In genomic region chrX:19889582-19890342, GRCh38 we compare ENCODE assay signal across 9 cellular contexts. TPM values are rescaled to one million over a fixed set of nuclear protein-coding genes. Genes with fewer than 3 reads are reported as not detected.
DNase-seq lines count a peak whose midpoint lies in the region; ATAC-seq and TF ChIP-seq lines count a peak whose summit lies in the region.
"Had no signal": no experiment of that assay in that cellular context is flagged by ENCODE, and none has a peak within 500 bp of the region (broad histone marks: within the 10 kb centered on the region; RNA-seq: fewer than 3 reads in every experiment).

No MANE protein-coding gene starts in this region.

- no peaks in the 10 kb centered on the region for H3K27me3 Mint-ChIP-seq in T-helper 17 cell
- H3K27me3 Mint-ChIP-seq in type B pancreatic cell = peaks cover 10% of the 10 kb centered on the region
- H3K27me3 Mint-ChIP-seq in progenitor cell of endocrine pancreas = no peaks in the 10 kb centered on the region

- DNase-seq in NCI-H2196 (lab: John Stamatoyannopoulos, UW; ENCODE audit: unreplicated experiment) = peak; percentile 7
- DNase-seq in NCI-H2196 treated with DMSO at 0.1 percent for 48 hours (lab: John Stamatoyannopoulos, UW; ENCODE audit: unreplicated experiment) = no peak
- peak in 2 of 3 donors; percentile 14 to 17 for DNase-seq in T-helper 17 cell
- peak; percentile 38 for DNase-seq in effector CD4-positive, alpha-beta T cell
- no peak for DNase-seq in type B pancreatic cell (ENCODE audit: extremely low spot score, unreplicated experiment)
- DNase-seq in epidermal melanocyte (ENCODE audit: insufficient read length, low spot score) = no peak
- no peak for DNase-seq in progenitor cell of endocrine pancreas (ENCODE audit: low spot score, unreplicated experiment)

- ATAC-seq in HG03095 (IDR thresholded peaks at IDR 0.05; ENCODE audit: unreplicated experiment) (peak; percentile 43), T-helper 17 cell (peak; percentile 28)

- TF ChIP-seq CTCF in type B pancreatic cell (conservative IDR thresholded peaks at IDR 0.05) (peak; percentile 21), progenitor cell of endocrine pancreas (IDR thresholded peaks at IDR 0.05; ENCODE audit: unreplicated experiment) (no peak)

- H3K36me3 Mint-ChIP-seq in T-helper 17 cell (ENCODE audit: low read depth) = no peaks in the 10 kb centered on the region
- H3K36me3 Mint-ChIP-seq in type B pancreatic cell = no peaks in the 10 kb centered on the region
- H3K36me3 Mint-ChIP-seq in progenitor cell of endocrine pancreas (ENCODE audit: insufficient read depth) = no peaks in the 10 kb centered on the region

- H3K4me1 Mint-ChIP-seq in T-helper 17 cell = peaks cover 12% of the 10 kb centered on the region
- H3K4me1 Mint-ChIP-seq in type B pancreatic cell (ENCODE audit: unreplicated experiment) = peaks cover 4% of the 10 kb centered on the region
- peaks cover 2% of the 10 kb centered on the region for H3K4me1 Mint-ChIP-seq in progenitor cell of endocrine pancreas (ENCODE audit: low read depth)

- H3K27ac Mint-ChIP-seq in T-helper 17 cell (peak overlapping the region; percentile 27), type B pancreatic cell (peak overlapping the region; percentile 26), progenitor cell of endocrine pancreas (no peak overlapping the region)

- H3K9me3 Mint-ChIP-seq in type B pancreatic cell (no peaks in the 10 kb centered on the region), progenitor cell of endocrine pancreas (ENCODE audit: low read depth) (peaks cover 6% of the 10 kb centered on the region)

- no peaks in the 10 kb centered on the region for H3K9me3 ChIP-seq in T-helper 17 cell (ENCODE audit: control insufficient read depth, low read length, poor library complexity, severe bottlenecking)
- H3K9me3 ChIP-seq: right lobe of liver had no signal

- H3K4me3 Mint-ChIP-seq in T-helper 17 cell = no peak overlapping the region
- no peak overlapping the region for H3K4me3 Mint-ChIP-seq in type B pancreatic cell
- H3K4me3 Mint-ChIP-seq in progenitor cell of endocrine pancreas (ENCODE audit: low read depth) = no peak overlapping the region

RNA-seq across cellular contexts. Expression of gene SH3KBP1, which starts 2.4 kb away (rescaled TPM):
- total RNA-seq in T-helper 17 cell (100 to 1,000 TPM; 117 to 123 TPM), type B pancreatic cell (ENCODE audit: low replicate concordance) (11.5 TPM in 2 replicates), progenitor cell of endocrine pancreas (16.8 and 19.2 TPM in 2 replicates)

Comparison
In these comparisons a context has a peak if more than half of its experiments do, and no peak if none do; other contexts are left out.
1. DNase-seq: peak in NCI-H2196 (single experiment), T-helper 17 cell (2 of 3) and effector CD4-positive, alpha-beta T cell (single experiment); none in NCI-H2196 treated with DMSO at 0.1 percent for 48 hours (single experiment), type B pancreatic cell (single experiment), epidermal melanocyte (single experiment) and progenitor cell of endocrine pancreas (single experiment).